Comparison of ENCODE assay signal across 1 cellular context in the genomic region with DNA sequence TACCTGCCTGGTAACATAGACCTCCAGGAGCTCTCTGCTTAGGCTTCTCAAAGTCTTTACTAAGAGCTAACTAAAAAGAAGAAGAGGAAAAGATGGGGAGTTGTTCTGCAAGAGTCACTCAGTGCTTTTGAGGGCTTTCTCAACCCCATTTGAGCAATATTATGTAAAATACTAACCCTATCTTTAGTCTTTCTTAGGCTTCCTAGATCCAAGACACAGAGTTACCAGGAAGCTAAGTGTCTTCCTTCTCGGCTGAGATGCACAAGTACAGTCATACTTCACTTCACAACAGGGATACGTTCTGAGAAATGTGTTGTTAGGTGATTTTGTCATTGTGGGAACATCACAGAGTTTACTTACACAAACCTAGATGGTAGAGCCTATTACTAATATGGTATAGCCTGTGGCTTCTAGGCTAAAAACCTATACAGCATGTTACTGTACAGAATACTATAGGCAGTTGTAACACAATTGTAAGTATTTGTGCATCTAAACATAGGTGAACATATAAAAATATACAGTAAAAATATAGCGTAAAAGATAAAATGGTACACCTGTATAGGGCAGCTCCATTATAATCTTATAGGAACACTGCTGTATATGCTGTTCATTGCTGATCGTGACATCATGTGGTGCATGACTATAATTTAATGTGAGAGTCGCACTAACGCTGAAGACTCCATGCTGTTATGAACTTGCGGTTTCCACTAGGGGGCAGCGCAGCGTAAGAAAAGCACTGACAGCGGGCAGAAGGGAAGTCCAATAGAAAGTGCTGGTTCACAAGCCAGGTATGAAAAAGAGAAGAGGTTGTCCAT.
TF ChIP-seq lines count a peak whose summit lies in the region.

No MANE protein-coding gene starts in this region.

TF ChIP-seq in WTC11, 78 proteins besides CTCF, POLR2A, EP300 and RAD21 (continued from another document):
- TF ChIP-seq, protein P1, sequence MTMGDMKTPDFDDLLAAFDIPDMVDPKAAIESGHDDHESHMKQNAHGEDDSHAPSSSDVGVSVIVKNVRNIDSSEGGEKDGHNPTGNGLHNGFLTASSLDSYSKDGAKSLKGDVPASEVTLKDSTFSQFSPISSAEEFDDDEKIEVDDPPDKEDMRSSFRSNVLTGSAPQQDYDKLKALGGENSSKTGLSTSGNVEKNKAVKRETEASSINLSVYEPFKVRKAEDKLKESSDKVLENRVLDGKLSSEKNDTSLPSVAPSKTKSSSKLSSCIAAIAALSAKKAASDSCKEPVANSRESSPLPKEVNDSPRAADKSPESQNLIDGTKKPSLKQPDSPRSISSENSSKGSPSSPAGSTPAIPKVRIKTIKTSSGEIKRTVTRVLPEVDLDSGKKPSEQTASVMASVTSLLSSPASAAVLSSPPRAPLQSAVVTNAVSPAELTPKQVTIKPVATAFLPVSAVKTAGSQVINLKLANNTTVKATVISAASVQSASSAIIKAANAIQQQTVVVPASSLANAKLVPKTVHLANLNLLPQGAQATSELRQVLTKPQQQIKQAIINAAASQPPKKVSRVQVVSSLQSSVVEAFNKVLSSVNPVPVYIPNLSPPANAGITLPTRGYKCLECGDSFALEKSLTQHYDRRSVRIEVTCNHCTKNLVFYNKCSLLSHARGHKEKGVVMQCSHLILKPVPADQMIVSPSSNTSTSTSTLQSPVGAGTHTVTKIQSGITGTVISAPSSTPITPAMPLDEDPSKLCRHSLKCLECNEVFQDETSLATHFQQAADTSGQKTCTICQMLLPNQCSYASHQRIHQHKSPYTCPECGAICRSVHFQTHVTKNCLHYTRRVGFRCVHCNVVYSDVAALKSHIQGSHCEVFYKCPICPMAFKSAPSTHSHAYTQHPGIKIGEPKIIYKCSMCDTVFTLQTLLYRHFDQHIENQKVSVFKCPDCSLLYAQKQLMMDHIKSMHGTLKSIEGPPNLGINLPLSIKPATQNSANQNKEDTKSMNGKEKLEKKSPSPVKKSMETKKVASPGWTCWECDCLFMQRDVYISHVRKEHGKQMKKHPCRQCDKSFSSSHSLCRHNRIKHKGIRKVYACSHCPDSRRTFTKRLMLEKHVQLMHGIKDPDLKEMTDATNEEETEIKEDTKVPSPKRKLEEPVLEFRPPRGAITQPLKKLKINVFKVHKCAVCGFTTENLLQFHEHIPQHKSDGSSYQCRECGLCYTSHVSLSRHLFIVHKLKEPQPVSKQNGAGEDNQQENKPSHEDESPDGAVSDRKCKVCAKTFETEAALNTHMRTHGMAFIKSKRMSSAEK (CRISPR knock-in tag; IDR thresholded peaks at IDR 0.05; ENCODE audit: borderline replicate concordance) = no peak
- TF ChIP-seq TEAD1 (CRISPR knock-in tag; IDR thresholded peaks at IDR 0.05) (no peak), ELF4 (CRISPR knock-in tag; IDR thresholded peaks at IDR 0.05; ENCODE audit: low read depth) (no peak), SMAD4 (CRISPR knock-in tag; IDR thresholded peaks at IDR 0.05) (no peak), CREM (CRISPR knock-in tag; IDR thresholded peaks at IDR 0.05) (no peak), CBFB (CRISPR knock-in tag; IDR thresholded peaks at IDR 0.05; ENCODE audit: low read depth) (no peak)
